ENCODE assay signal across 36 cellular contexts in the genomic region with DNA sequence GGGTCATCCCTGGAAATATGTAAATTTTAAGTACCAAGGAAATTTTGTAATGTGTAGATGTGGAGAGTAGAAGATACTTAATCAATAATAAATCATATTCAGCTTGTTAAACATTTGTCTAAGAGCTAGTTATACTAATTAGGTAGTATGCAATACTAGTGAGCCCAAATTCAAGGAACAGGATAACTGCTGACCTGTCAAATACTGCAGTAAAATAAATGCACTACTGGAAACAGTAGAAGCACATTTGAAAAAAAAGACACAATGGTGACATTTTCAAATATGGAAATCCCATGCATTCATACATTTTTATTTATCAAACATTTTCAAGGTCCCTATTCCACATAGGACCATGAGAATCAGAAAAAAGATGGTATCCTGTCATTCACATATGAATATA.
"Had no signal": no experiment of that assay in that cellular context is flagged by ENCODE, and none has a peak within 500 bp of the region (broad histone marks: within the 10 kb centered on the region; RNA-seq: fewer than 3 reads in every experiment).

No MANE protein-coding gene starts in this region.

- H3K4me1 Mint-ChIP-seq: activated B cell treated with CpG ODN at 0.5 μM for 24 hours had no signal

- H3K27ac Mint-ChIP-seq: activated B cell treated with CpG ODN at 0.5 μM for 24 hours; activated CD4-positive, alpha-beta memory T cell treated with anti-CD3 and anti-CD28 coated beads for 36 hours; activated CD4-positive, alpha-beta T cell treated with anti-CD3 and anti-CD28 coated beads, Interleukin-2, amount 10 ng/mL, durations not matched to agents 24 days and 14 days; activated CD8-positive, alpha-beta T cell treated with anti-CD3 and anti-CD28 coated beads for 36 hours; activated naive CD4-positive, alpha-beta T cell treated with anti-CD3 and anti-CD28 coated beads, Interleukin-2, amount 10 ng/mL, durations not matched to agents 7 days and 5 days; activated naive CD4-positive, alpha-beta T cell treated with anti-CD3 and anti-CD28 coated beads, Interleukin-2, amount 50 U/mL, for 24 hours; activated naive CD8-positive, alpha-beta T cell; activated T-cell treated with anti-CD3 and anti-CD28 coated beads, Interleukin-2, amount 50 U/mL, for 72 hours; activated T-helper 1 cell treated with anti-CD3 and anti-CD28 coated beads, Interleukin-12 subunit alpha, Interleukin-12 subunit beta, Interleukin-2, Interleukin-4 antibody, amounts not matched to agents 30 ng/mL and 10 ng/mL and 1 ng/mL, durations not matched to agents 14 hours and 24 hours and 36 hours; T-helper 1 cell treated with Interleukin-12 subunit alpha and Interleukin-12 subunit beta and Interleukin-4 antibody, amounts not matched to agents 30 μg/mL and 1 μg/mL, for 36 hours had no signal

- H3K4me3 Mint-ChIP-seq: activated B cell treated with CpG ODN at 0.5 μM for 24 hours; activated CD4-positive, alpha-beta memory T cell treated with anti-CD3 and anti-CD28 coated beads for 36 hours; activated CD4-positive, alpha-beta T cell treated with anti-CD3 and anti-CD28 coated beads, Interleukin-2, amount 10 ng/mL, durations not matched to agents 24 days and 14 days; activated CD8-positive, alpha-beta T cell treated with anti-CD3 and anti-CD28 coated beads for 36 hours; activated naive CD4-positive, alpha-beta T cell treated with anti-CD3 and anti-CD28 coated beads, Interleukin-2, amount 10 ng/mL, durations not matched to agents 7 days and 5 days; activated naive CD4-positive, alpha-beta T cell treated with anti-CD3 and anti-CD28 coated beads, Interleukin-2, amount 50 U/mL, for 24 hours; activated naive CD8-positive, alpha-beta T cell; activated T-cell treated with anti-CD3 and anti-CD28 coated beads, Interleukin-2, amount 50 U/mL, for 4 hours; activated T-cell treated with anti-CD3 and anti-CD28 coated beads, Interleukin-2, amount 50 U/mL, for 72 hours; activated T-helper 1 cell treated with anti-CD3 and anti-CD28 coated beads, Interleukin-12 subunit alpha, Interleukin-12 subunit beta, Interleukin-2, Interleukin-4 antibody, amounts not matched to agents 30 ng/mL and 10 ng/mL and 1 ng/mL, durations not matched to agents 14 hours and 24 hours and 36 hours; activated T-helper 17 cell treated with anti-CD3 and anti-CD28 coated beads, Interleukin-2, amount 50 U/mL, for 72 hours; T-helper 1 cell treated with Interleukin-12 subunit alpha and Interleukin-12 subunit beta and Interleukin-4 antibody, amounts not matched to agents 30 μg/mL and 1 μg/mL, for 36 hours; T-helper 2 cell treated with Interferon-gamma antibody and Interleukin-4, amounts not matched to agents 5 μg/mL and 100 μg/mL, for 36 hours had no signal

- H3K27me3 Mint-ChIP-seq: activated B cell treated with CpG ODN at 0.5 μM for 24 hours; activated CD4-positive, alpha-beta memory T cell treated with anti-CD3 and anti-CD28 coated beads for 36 hours; activated CD4-positive, alpha-beta T cell treated with anti-CD3 and anti-CD28 coated beads, Interleukin-2, amount 10 ng/mL, durations not matched to agents 24 days and 14 days; activated CD8-positive, alpha-beta T cell treated with anti-CD3 and anti-CD28 coated beads for 36 hours; activated naive CD4-positive, alpha-beta T cell treated with anti-CD3 and anti-CD28 coated beads, Interleukin-2, amount 10 ng/mL, durations not matched to agents 7 days and 5 days; activated naive CD4-positive, alpha-beta T cell treated with anti-CD3 and anti-CD28 coated beads, Interleukin-2, amount 50 U/mL, for 24 hours; activated naive CD8-positive, alpha-beta T cell; activated T-helper 17 cell treated with anti-CD3 and anti-CD28 coated beads, Interleukin-2, amount 50 U/mL, for 72 hours had no signal

- H3K4me1 ChIP-seq: adrenal gland, body of pancreas, breast epithelium, colonic mucosa had no signal

- H3K27ac ChIP-seq: adrenal gland, body of pancreas, brain microvascular endothelial cell, breast epithelium, colonic mucosa, VCaP had no signal

- H3K9me3 ChIP-seq: adrenal gland, body of pancreas, breast epithelium, colonic mucosa had no signal

- FAIRE-seq: astrocyte had no signal

- H3K4me3 ChIP-seq: adrenal gland, body of pancreas, breast epithelium, colonic mucosa had no signal

- H3K27me3 ChIP-seq: adrenal gland, body of pancreas, brain microvascular endothelial cell, breast epithelium, colonic mucosa had no signal

- H3K36me3 ChIP-seq: breast epithelium, colonic mucosa had no signal

- ATAC-seq: activated CD8-positive, alpha-beta T cell treated with anti-CD3 and anti-CD28 coated beads for 36 hours; activated T-cell treated with anti-CD3 and anti-CD28 coated beads, Interleukin-2, amount 50 U/mL, for 4 hours; activated T-cell treated with anti-CD3 and anti-CD28 coated beads, Interleukin-2, amount 50 U/mL, for 72 hours; activated T-helper 17 cell treated with anti-CD3 and anti-CD28 coated beads, Interleukin-2, amount 50 U/mL, for 72 hours; body of pancreas had no signal

- H3K9me3 Mint-ChIP-seq: activated B cell treated with CpG ODN at 0.5 μM for 24 hours; activated CD4-positive, alpha-beta memory T cell treated with anti-CD3 and anti-CD28 coated beads for 36 hours; activated CD4-positive, alpha-beta T cell treated with anti-CD3 and anti-CD28 coated beads, Interleukin-2, amount 10 ng/mL, durations not matched to agents 24 days and 14 days; activated CD8-positive, alpha-beta T cell treated with anti-CD3 and anti-CD28 coated beads for 36 hours; activated naive CD4-positive, alpha-beta T cell treated with anti-CD3 and anti-CD28 coated beads, Interleukin-2, amount 10 ng/mL, durations not matched to agents 7 days and 5 days; activated naive CD4-positive, alpha-beta T cell treated with anti-CD3 and anti-CD28 coated beads, Interleukin-2, amount 50 U/mL, for 24 hours; activated T-cell treated with anti-CD3 and anti-CD28 coated beads, Interleukin-2, amount 50 U/mL, for 4 hours; activated T-cell treated with anti-CD3 and anti-CD28 coated beads, Interleukin-2, amount 50 U/mL, for 72 hours; activated T-helper 1 cell treated with anti-CD3 and anti-CD28 coated beads, Interleukin-12 subunit alpha, Interleukin-12 subunit beta, Interleukin-2, Interleukin-4 antibody, amounts not matched to agents 30 ng/mL and 10 ng/mL and 1 ng/mL, durations not matched to agents 14 hours and 24 hours and 36 hours; activated T-helper 17 cell treated with anti-CD3 and anti-CD28 coated beads, Interleukin-2, amount 50 U/mL, for 72 hours; T-helper 1 cell treated with Interleukin-12 subunit alpha and Interleukin-12 subunit beta and Interleukin-4 antibody, amounts not matched to agents 30 μg/mL and 1 μg/mL, for 36 hours; T-helper 2 cell treated with Interferon-gamma antibody and Interleukin-4, amounts not matched to agents 5 μg/mL and 100 μg/mL, for 36 hours had no signal

- DNase-seq: activated B cell treated with CpG ODN at 0.5 μM for 24 hours; activated CD4-positive, alpha-beta memory T cell treated with anti-CD3 and anti-CD28 coated beads for 36 hours; activated CD4-positive, alpha-beta T cell treated with anti-CD3 and anti-CD28 coated beads for 4 hours; activated CD4-positive, alpha-beta T cell treated with anti-CD3 and anti-CD28 coated beads, Interleukin-2, amount 10 ng/mL, durations not matched to agents 24 days and 14 days; activated CD4-positive, alpha-beta T cell treated with anti-CD3 and anti-CD28 coated beads, Interleukin-2, amount 50 U/mL, for 1 hour; activated CD4-positive, alpha-beta T cell treated with anti-CD3 and anti-CD28 coated beads, Interleukin-2, amount 50 U/mL, for 4 hours; activated CD4-positive, CD25-positive, alpha-beta regulatory T cell treated with anti-CD3 and anti-CD28 coated beads, Interleukin-2, amount 50 U/mL, for 72 hours; activated CD8-positive, alpha-beta memory T cell treated with anti-CD3 and anti-CD28 coated beads, Interleukin-2, amount 50 U/mL, for 4 hours; activated CD8-positive, alpha-beta T cell treated with anti-CD3 and anti-CD28 coated beads for 36 hours; activated effector memory CD4-positive, alpha-beta T cell treated with Interleukin-2 at 50 U/mL for 16 hours; activated gamma-delta T cell; activated naive CD4-positive, alpha-beta T cell treated with anti-CD3 and anti-CD28 coated beads, Interleukin-2, amount 10 ng/mL, durations not matched to agents 7 days and 5 days; activated naive CD4-positive, alpha-beta T cell treated with Interleukin-2 at 50 U/mL for 16 hours; activated T-cell treated with anti-CD3 and anti-CD28 coated beads for 4 hours; activated T-cell treated with anti-CD3 and anti-CD28 coated beads, Interleukin-2, amount 50 U/mL, for 1 hour; activated T-cell treated with anti-CD3 and anti-CD28 coated beads, Interleukin-2, amount 50 U/mL, for 4 hours; activated T-cell treated with anti-CD3 and anti-CD28 coated beads, Interleukin-2, amount 50 U/mL, for 72 hours; adrenal gland; amniotic stem cell; aorta; body of pancreas; brain microvascular endothelial cell; central memory CD4-positive, alpha-beta T cell; cerebellar nuclear complex; colonic mucosa; T-helper 2 cell; T-helper 9 cell had no signal
